Comparison of ENCODE assay signal across 11 cellular contexts in the genomic region with DNA sequence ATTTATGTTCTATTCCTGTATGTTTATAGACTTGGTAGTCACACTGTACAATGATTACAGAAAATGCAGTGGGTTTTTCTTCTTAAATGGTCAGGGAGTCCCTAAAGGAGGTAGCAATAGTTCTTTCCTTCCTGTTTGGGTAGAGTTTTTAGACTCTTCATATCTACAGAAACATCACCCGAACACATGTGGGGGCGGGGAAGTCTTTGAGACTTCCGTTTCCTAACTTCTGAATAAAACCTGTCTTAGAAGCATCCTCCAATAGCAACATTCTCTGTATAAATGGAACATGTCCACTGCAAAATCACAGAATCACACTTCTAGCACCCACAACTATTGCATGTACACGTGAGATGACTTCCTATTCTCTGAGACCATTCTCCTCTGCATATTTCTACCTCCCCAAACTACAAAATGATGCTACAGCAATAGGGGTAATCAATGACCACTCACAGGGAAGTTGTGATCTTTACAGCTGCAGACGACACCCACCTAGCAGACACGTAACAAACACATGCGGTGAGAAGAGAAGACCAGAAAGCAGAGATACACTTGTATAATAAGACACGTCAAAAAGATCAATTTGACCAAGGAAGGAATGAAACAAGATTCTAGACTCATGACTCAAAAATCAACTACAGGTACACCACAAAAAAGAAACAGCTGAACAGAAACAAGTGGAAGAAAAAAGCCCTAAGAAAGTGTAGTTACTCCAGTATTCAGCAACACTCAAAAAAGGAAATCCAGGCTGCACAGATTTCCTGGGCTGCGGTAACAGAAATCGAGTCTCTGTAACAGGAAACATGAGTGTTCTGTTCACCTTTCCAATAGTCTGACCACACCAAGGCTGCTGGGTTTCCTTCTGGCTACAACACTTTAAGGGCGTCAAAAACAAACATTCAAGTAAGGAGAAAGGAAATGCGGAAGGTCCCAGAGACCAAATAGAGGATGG.
DNase-seq lines count a peak whose midpoint lies in the region; ATAC-seq, FAIRE-seq and TF ChIP-seq lines count a peak whose summit lies in the region.
"Had no signal": no experiment of that assay in that cellular context is flagged by ENCODE, and none has a peak within 500 bp of the region (broad histone marks: within the 10 kb centered on the region; RNA-seq: fewer than 3 reads in every experiment).

No MANE protein-coding gene starts in this region.

- no peak overlapping the region for H2AFZ ChIP-seq in GM12878 (ENCODE audit: control insufficient read depth, low read depth, low read length)

- no peak for TF ChIP-seq RAD21 in GM12878 (IDR thresholded peaks at IDR 0.05; ENCODE audit: insufficient read depth, low read depth, low read length)

- ATAC-seq in GM21367 (IDR thresholded peaks at IDR 0.05; ENCODE audit: unreplicated experiment) (peak; percentile 62), HG03439 (IDR thresholded peaks at IDR 0.05; ENCODE audit: unreplicated experiment) (peak; percentile 77), GM12878 (peak; percentile 80)

- RAD21 ChIA-PET in GM12878 (lab: Charles Lee; ENCODE audit: unreplicated experiment) = no interaction called here

- intact Hi-C loops in Caco-2 (cut with micrococcal nuclease; ENCODE audit: unreplicated experiment) = no loop called here
- intact Hi-C loops in GM12878 (cut with micrococcal nuclease; ENCODE audit: unreplicated experiment) = no loop called here

- 0 out of 4 replicates have a peak, but pooled peaks of 1 of the 2 experiments have one; percentile 11 for TF ChIP-seq EP300 in GM12878 (IDR thresholded peaks at IDR 0.05; ENCODE audit: borderline replicate concordance in 1 of 2, control insufficient read depth in 1 of 2, low read depth in 2 of 2, low read length in 2 of 2)

- no peaks in the 10 kb centered on the region for H3K9me3 ChIP-seq in Caco-2
- H3K9me3 ChIP-seq in GM12878 (replicated peaks; ENCODE audit: control insufficient read depth, insufficient read depth, low read length) = no peaks in the 10 kb centered on the region

- no peaks in the 10 kb centered on the region for H3K4me1 ChIP-seq in Caco-2
- H3K4me1 ChIP-seq in GM12878 (ENCODE audit: control insufficient read depth, insufficient read depth, low read length) = peaks cover 30% of the 10 kb centered on the region

- H3K27ac Mint-ChIP-seq in Caco-2 (ENCODE audit: unreplicated experiment) = peak overlapping the region; percentile 51

- H3K4me3 Mint-ChIP-seq in Caco-2 (ENCODE audit: unreplicated experiment) = no peak overlapping the region

- H3K36me3 ChIP-seq in Caco-2 (ENCODE audit: control insufficient read depth, insufficient read depth, low read length) (no peaks in the 10 kb centered on the region), GM12878 (ENCODE audit: control insufficient read depth in 2 of 2, insufficient read depth in 2 of 2, low read length in 1 of 2) (peaks cover 19 to 23% of the 10 kb centered on the region in 2 experiments)

- CTCF ChIA-PET in Caco-2 (lab: Charles Lee) = no interaction called here
- CTCF ChIA-PET in GM12878 (lab: Yijun Ruan, JAX) = no interaction called here

- peaks cover 13% of the 10 kb centered on the region for H3K4me1 Mint-ChIP-seq in Caco-2 (ENCODE audit: low read depth, unreplicated experiment)

- no peak overlapping the region for H3K27ac ChIP-seq in GM12878 (ENCODE audit: control insufficient read depth, insufficient read depth)

- H3K27me3 Mint-ChIP-seq in Caco-2 (ENCODE audit: insufficient read depth, unreplicated experiment) = no peaks in the 10 kb centered on the region

- POLR2A ChIA-PET in Caco-2 (lab: Charles Lee) = no interaction called here
- POLR2A ChIA-PET in GM12878 (lab: Charles Lee) = no interaction called here

- H3K9me3 Mint-ChIP-seq in Caco-2 (ENCODE audit: unreplicated experiment) = no peaks in the 10 kb centered on the region

- peaks cover 5% of the 10 kb centered on the region; the same call in 1 of the 2 replicates for H4K20me1 ChIP-seq in GM12878 (ENCODE audit: control insufficient read depth, insufficient read depth)

- WGBS in GM12878 (ENCODE audit: insufficient coverage, insufficient replicate concordance, low lambda C conversion rate, missing lambda C conversion rate) = 18% methylated on average over 12 of the region's 12 CpGs

- peaks cover 3% of the 10 kb centered on the region for H3K79me2 ChIP-seq in GM12878 (ENCODE audit: control insufficient read depth, insufficient read depth, low read length)

- DNase-seq in Caco-2 (no peak), GM12878 (ENCODE audit: low read depth, low spot score) (peak; percentile 39), NCI-H82 (lab: John Stamatoyannopoulos, UW) (no peak), NCI-H2107 treated with DMSO at 0.1 percent for 48 hours (lab: John Stamatoyannopoulos, UW; ENCODE audit: unreplicated experiment) (no peak), NCI-H446 (lab: John Stamatoyannopoulos, UW) (no peak), GM19238 (ENCODE audit: insufficient read length, low spot score) (no peak)
- DNase-seq: NCI-H1105 treated with DMSO at 0.1 percent for 48 hours had no signal

- no peak for TF ChIP-seq POLR2A in GM12878 (IDR thresholded peaks at IDR 0.05; ENCODE audit: low read depth, low read length)

- no peak overlapping the region for H3K9ac ChIP-seq in GM12878 (ENCODE audit: control insufficient read depth, insufficient read depth, low read length)

- H3K27me3 ChIP-seq in Caco-2 (replicated peaks; ENCODE audit: control insufficient read depth, insufficient read depth, low read length) = no peaks in the 10 kb centered on the region
- H3K27me3 ChIP-seq in GM12878 (replicated peaks in 1 of 2; ENCODE audit: control insufficient read depth in 2 of 2, insufficient read depth in 2 of 2, low read length in 1 of 2) = no peaks in the 10 kb centered on the region

- no peak for TF ChIP-seq CTCF in Caco-2 (IDR thresholded peaks at IDR 0.05; ENCODE audit: insufficient read depth in 1 of 2, low read depth in 1 of 2, low read length in 1 of 2, severe bottlenecking in 1 of 2, unreplicated experiment in 1 of 2)
- no peak for TF ChIP-seq CTCF in GM12878 (IDR thresholded peaks at IDR 0.05 in 2 of 3, conservative IDR thresholded peaks at IDR 0.05 in 1 of 3; ENCODE audit: control insufficient read depth in 2 of 3, extremely low read depth in 1 of 3, insufficient read depth in 1 of 3, low read depth in 3 of 3, low read length in 3 of 3)

- no TSS peak for BruUV-seq in Caco-2 (replicated peaks; lab: Mats Ljungman, UMichigan)
- BruUV-seq in GM12878 (replicated peaks; lab: Mats Ljungman, UMichigan) = TSS peak; percentile 22

- peaks cover 8% of the 10 kb centered on the region for H3K36me3 Mint-ChIP-seq in Caco-2 (ENCODE audit: insufficient read depth, unreplicated experiment)

- in situ Hi-C loops in GM12878 (cut with MboI) = loop anchor here (25.0 kb wide), 1 partner anchor 1737 kb away; no protein-coding TSS in a partner anchor

- H3K4me2 ChIP-seq in GM12878 (ENCODE audit: control insufficient read depth, insufficient read depth) = peak overlapping the region; percentile 49

- H3K4me3 ChIP-seq in Caco-2 (ENCODE audit: low read depth, low read length) (no peak overlapping the region), GM12878 (no peak overlapping the region)

- SMC1A ChIA-PET in GM12878 (lab: Charles Lee; ENCODE audit: uncharacterized antibody, unreplicated experiment) = no interaction called here

- FAIRE-seq in GM12878 (lab: Jason Lieb, UNC) = peak; percentile 72
- FAIRE-seq: frontal cortex, urothelium cell line had no signal

TF ChIP-seq in GM12878, 131 proteins besides CTCF, POLR2A, EP300 and RAD21 (continues in another document):
- peak; percentile 78; the same call in 1 of the 2 replicates for TF ChIP-seq IRF4 (IDR thresholded peaks at IDR 0.05; ENCODE audit: low read depth, low read length)
- TF ChIP-seq CUX1 (IDR thresholded peaks at IDR 0.05; ENCODE audit: insufficient replicate concordance, low read depth, low read length) = peak; percentile 21
- TF ChIP-seq CREM (IDR thresholded peaks at IDR 0.05; ENCODE audit: low read depth) = peak; percentile 87; the same call in 1 of the 2 replicates
- TF ChIP-seq CHD4 (IDR thresholded peaks at IDR 0.05) = no peak
